In genomic region chr9:86721843-86722705, GRCh38 we compare ENCODE assay signal across 13 cellular contexts.
DNase-seq lines count a peak whose midpoint lies in the region; ATAC-seq and TF ChIP-seq lines count a peak whose summit lies in the region.
"Had no signal": no experiment of that assay in that cellular context is flagged by ENCODE, and none has a peak within 500 bp of the region (broad histone marks: within the 10 kb centered on the region; RNA-seq: fewer than 3 reads in every experiment).

No MANE protein-coding gene starts in this region.

- H3K36me3 ChIP-seq in SJSA1: no peaks in the 10 kb centered on the region
- no peaks in the 10 kb centered on the region for H3K36me3 ChIP-seq in ovary

- TF ChIP-seq POLR2A in ovary (IDR thresholded peaks at IDR 0.05): no peak

- H3K9me3 ChIP-seq in SJSA1 (replicated peaks) (no peaks in the 10 kb centered on the region), ovary (no peaks in the 10 kb centered on the region)

- DNase-seq in AG09319 (ENCODE audit: extremely low read depth, low read depth): peak; percentile 92
- DNase-seq in SJSA1 (ENCODE audit: low read depth in 1 of 2, low spot score in 2 of 2): peak; percentile 54 to 56
- DNase-seq in fibroblast of villous mesenchyme (ENCODE audit: low read depth): peak; percentile 79
- DNase-seq in ovary: peak; percentile 46 to 76 (median 53)
- no peak for DNase-seq in DMS 273 treated with DMSO at 0.1 percent for 48 hours (lab: John Stamatoyannopoulos, UW)
- no peak for DNase-seq in NCI-H1694 (lab: John Stamatoyannopoulos, UW)
- DNase-seq: activated CD4-positive, alpha-beta T cell treated with anti-CD3 and anti-CD28 coated beads, Interleukin-2, amount 10 ng/mL, durations not matched to agents 7 days and 5 days; CD4-positive, CD25-positive, alpha-beta regulatory T cell; dorsolateral prefrontal cortex; NCI-H510A; stimulated activated naive B cell treated with anti-CD40 and anti-IgM and Interleukin-4, amounts not matched to agents 10 μg/mL and 1 μg/mL and 100 μg/mL, for 72 hours had no signal

- H3K4me3 ChIP-seq in SJSA1 (no peak overlapping the region), fibroblast of villous mesenchyme (ENCODE audit: low read depth, low read length) (no peak overlapping the region), ovary (no peak overlapping the region)
- H3K4me3 ChIP-seq: dorsolateral prefrontal cortex had no signal

- TF ChIP-seq EP300 in ovary (IDR thresholded peaks at IDR 0.05): no peak

- TF ChIP-seq CTCF in AG09319 (IDR thresholded peaks at IDR 0.05; ENCODE audit: low read depth, low read length): no peak
- no peak for TF ChIP-seq CTCF in fibroblast of villous mesenchyme (IDR thresholded peaks at IDR 0.05; ENCODE audit: insufficient read depth, low read depth, low read length)
- TF ChIP-seq CTCF in ovary (IDR thresholded peaks at IDR 0.05): no peak

- ATAC-seq in GM18861 (IDR thresholded peaks at IDR 0.05; ENCODE audit: unreplicated experiment) (no peak), GM18858 (IDR thresholded peaks at IDR 0.05; ENCODE audit: unreplicated experiment) (no peak)
- ATAC-seq: stimulated activated naive B cell treated with anti-CD40 and anti-IgM and Interleukin-4, amounts not matched to agents 10 μg/mL and 1 μg/mL and 100 μg/mL, for 72 hours had no signal

- 2 to 7% (median 5%) methylated on average over 5 of the region's 5 CpGs for WGBS in ovary, 3 donors

- intact Hi-C loops in ovary (cut with DNase I): no loop called here

- H3K27ac ChIP-seq in SJSA1 (peak overlapping the region; percentile 36), ovary (peak overlapping the region in 1 of 2 donors; percentile 43)
- H3K27ac ChIP-seq: dorsolateral prefrontal cortex had no signal

- H3K4me1 ChIP-seq in SJSA1 (replicated peaks) (peaks cover 21% of the 10 kb centered on the region), ovary (ENCODE audit: insufficient read depth) (peaks cover 10% of the 10 kb centered on the region)

- H3K27me3 ChIP-seq in SJSA1 (replicated peaks) (no peaks in the 10 kb centered on the region), ovary (no peaks in the 10 kb centered on the region)

Comparison
In these comparisons a context has a peak if more than half of its experiments do, and no peak if none do; other contexts are left out.
1. DNase-seq: peak in AG09319 (single experiment), SJSA1 (2 of 2), fibroblast of villous mesenchyme (single experiment) and ovary (5 of 5); none in DMS 273 treated with DMSO at 0.1 percent for 48 hours (single experiment) and NCI-H1694 (single experiment).